15 cellular contexts compared by ENCODE assay signal in the genomic region with DNA sequence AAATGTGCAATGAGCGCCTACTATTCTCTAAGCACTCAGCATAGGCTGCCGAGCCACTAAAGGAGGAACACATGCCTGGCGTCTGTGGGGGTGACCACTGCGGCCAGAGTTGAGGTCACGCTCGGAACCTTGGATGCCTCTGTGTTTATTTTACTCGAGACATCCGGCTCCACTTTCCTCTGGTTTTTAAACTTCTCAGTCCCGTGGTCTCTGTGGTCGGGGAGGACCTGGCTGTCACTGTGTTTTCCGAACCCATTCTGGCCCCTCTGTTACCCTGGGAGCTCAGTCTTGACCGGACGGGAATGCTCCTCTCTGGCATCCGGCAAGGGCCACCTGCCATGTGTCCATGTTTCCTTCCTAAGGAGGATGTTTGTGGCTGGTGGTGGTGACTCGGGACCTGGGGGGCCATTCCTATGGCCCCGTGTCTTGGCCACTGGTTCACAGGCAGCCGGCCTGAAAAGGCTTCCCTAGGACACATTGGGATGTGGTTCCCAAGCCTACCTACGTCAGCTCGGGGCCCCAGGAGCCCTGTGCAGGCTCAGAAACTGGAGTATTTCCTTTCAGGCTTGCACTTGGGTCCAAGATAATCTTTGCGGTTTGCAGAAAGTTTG. TPM values are rescaled to one million over a fixed set of nuclear protein-coding genes. Genes with fewer than 3 reads are reported as not detected.
DNase-seq lines count a peak whose midpoint lies in the region; ATAC-seq, FAIRE-seq and TF ChIP-seq lines count a peak whose summit lies in the region.
"Had no signal": no experiment of that assay in that cellular context is flagged by ENCODE, and none has a peak within 500 bp of the region (broad histone marks: within the 10 kb centered on the region; RNA-seq: fewer than 3 reads in every experiment).

No MANE protein-coding gene starts in this region.

- H3K9me3 ChIP-seq in liver (ENCODE audit: control insufficient read depth in 4 of 4, low read length in 3 of 4) = peaks cover 0 to 4% (median 2%) of the 10 kb centered on the region in 4 donors
- H3K9me3 ChIP-seq in HepG2 (ENCODE audit: low read length) = peaks cover 16% of the 10 kb centered on the region
- H3K9me3 ChIP-seq: neutrophil had no signal

- H3K79me2 ChIP-seq in HepG2 (ENCODE audit: insufficient read depth, low read length) = no peaks in the 10 kb centered on the region

- in situ Hi-C loops in HepG2 (cut with HindIII; ENCODE audit: extremely low pct_ligation_motif_present, low pct_unique_long_range_greater_than_20kb) = no loop called here

- H3K27me3 ChIP-seq in liver (ENCODE audit: control insufficient read depth in 4 of 4, insufficient read depth in 4 of 4, low read length in 3 of 4) (no peaks in the 10 kb centered on the region), HepG2 (ENCODE audit: control insufficient read depth in 1 of 2, insufficient read depth in 2 of 2, low read length in 2 of 2) (no peaks in the 10 kb centered on the region; a peak in 1 of 5 replicates)
- H3K27me3 ChIP-seq: dorsolateral prefrontal cortex, uterus had no signal

- intact Hi-C loops in HepG2 (cut with micrococcal nuclease; ENCODE audit: unreplicated experiment) = no loop called here
- intact Hi-C loops in activated T-helper 1 cell treated with anti-CD3 and anti-CD28 coated beads, Interleukin-12 subunit alpha, Interleukin-12 subunit beta, Interleukin-2, Interleukin-4 antibody, amounts not matched to agents 30 ng/mL and 10 ng/mL and 1 ng/mL, durations not matched to agents 14 hours and 24 hours and 36 hours (cut with micrococcal nuclease) = no loop called here

- peaks cover 18% of the 10 kb centered on the region for H3K27me3 Mint-ChIP-seq in nephron progenitor cell (ENCODE audit: low read depth, poor library complexity)
- no peaks in the 10 kb centered on the region for H3K27me3 Mint-ChIP-seq in activated T-helper 1 cell treated with anti-CD3 and anti-CD28 coated beads, Interleukin-12 subunit alpha, Interleukin-12 subunit beta, Interleukin-2, Interleukin-4 antibody, amounts not matched to agents 30 ng/mL and 10 ng/mL and 1 ng/mL, durations not matched to agents 14 hours and 24 hours and 36 hours (ENCODE audit: insufficient read depth)

- TF ChIP-seq EP300 in HepG2 (IDR thresholded peaks at IDR 0.05; ENCODE audit: low read depth in 2 of 2, low read length in 2 of 2) (no peak), HepG2 (CRISPR knock-in tag; IDR thresholded peaks at IDR 0.05; ENCODE audit: borderline replicate concordance) (no peak)

- H3K36me3 Mint-ChIP-seq in nephron progenitor cell (ENCODE audit: low read depth) = peaks cover 35% of the 10 kb centered on the region
- H3K36me3 Mint-ChIP-seq in activated T-helper 1 cell treated with anti-CD3 and anti-CD28 coated beads, Interleukin-12 subunit alpha, Interleukin-12 subunit beta, Interleukin-2, Interleukin-4 antibody, amounts not matched to agents 30 ng/mL and 10 ng/mL and 1 ng/mL, durations not matched to agents 14 hours and 24 hours and 36 hours (ENCODE audit: low read depth) = peaks cover 41% of the 10 kb centered on the region

- TF ChIP-seq RAD21 in liver (IDR thresholded peaks at IDR 0.05) = peak in 1 of 2 donors; percentile 20
- TF ChIP-seq RAD21 in HepG2 (CRISPR knock-in tag; IDR thresholded peaks at IDR 0.05) = no peak

- H3K36me3 ChIP-seq in liver (ENCODE audit: control insufficient read depth in 4 of 4, insufficient read depth in 3 of 4, low read depth in 1 of 4, low read length in 3 of 4) (peaks cover 0 to 7% (median 4%) of the 10 kb centered on the region in 4 donors), HepG2 (replicated peaks in 1 of 2; ENCODE audit: control insufficient read depth in 1 of 2, insufficient read depth in 2 of 2, low read length in 2 of 2) (no peaks in the 10 kb centered on the region)
- H3K36me3 ChIP-seq: neutrophil, uterus had no signal

- CTCF ChIA-PET in HepG2 (lab: Yijun Ruan, JAX; ENCODE audit: low intra/inter-chr PET ratio, low total read pairs) = no interaction called here

- H3K4me3 Mint-ChIP-seq in nephron progenitor cell = no peak overlapping the region
- H3K4me3 Mint-ChIP-seq in activated T-helper 1 cell treated with anti-CD3 and anti-CD28 coated beads, Interleukin-12 subunit alpha, Interleukin-12 subunit beta, Interleukin-2, Interleukin-4 antibody, amounts not matched to agents 30 ng/mL and 10 ng/mL and 1 ng/mL, durations not matched to agents 14 hours and 24 hours and 36 hours = no peak overlapping the region
- H3K4me3 Mint-ChIP-seq: activated naive CD8-positive, alpha-beta T cell treated with anti-CD3 and anti-CD28 coated beads, Interleukin-2, amount 50 U/mL, for 24 hours had no signal

- TF ChIP-seq POLR2A in HepG2 (IDR thresholded peaks at IDR 0.05; ENCODE audit: insufficient read depth in 1 of 2, low read depth in 2 of 2, low read length in 2 of 2) = no peak

- peaks cover 0 to 4% (median 0%) of the 10 kb centered on the region in 4 donors for H3K4me1 ChIP-seq in liver (ENCODE audit: control insufficient read depth in 4 of 4, insufficient read depth in 4 of 4, low read length in 3 of 4)
- no peaks in the 10 kb centered on the region for H3K4me1 ChIP-seq in HepG2 (ENCODE audit: insufficient read depth, low read length)
- H3K4me1 ChIP-seq: uterus had no signal

- peaks cover 39% of the 10 kb centered on the region for H3K4me1 Mint-ChIP-seq in nephron progenitor cell
- H3K4me1 Mint-ChIP-seq in activated T-helper 1 cell treated with anti-CD3 and anti-CD28 coated beads, Interleukin-12 subunit alpha, Interleukin-12 subunit beta, Interleukin-2, Interleukin-4 antibody, amounts not matched to agents 30 ng/mL and 10 ng/mL and 1 ng/mL, durations not matched to agents 14 hours and 24 hours and 36 hours (ENCODE audit: low read depth) = peaks cover 25% of the 10 kb centered on the region

- H3K27ac ChIP-seq in liver (ENCODE audit: low read depth in 1 of 2, low read length in 2 of 2) (peak overlapping the region; percentile 17 to 46), HepG2 (ENCODE audit: extremely low read length, insufficient read depth, low read length) (no peak overlapping the region)
- H3K27ac ChIP-seq: neutrophil, uterus had no signal

- no peaks in the 10 kb centered on the region for H4K20me1 ChIP-seq in HepG2 (ENCODE audit: insufficient read depth, low read length)

- FAIRE-seq in HepG2 (lab: Jason Lieb, UNC) = no peak

- BruUV-seq in HepG2 (replicated peaks; lab: Mats Ljungman, UMichigan) = no TSS peak

- H3K4me3 ChIP-seq in liver (ENCODE audit: low read depth in 1 of 3, low read length in 3 of 3) (no peak overlapping the region), HepG2 (replicated peaks in 1 of 3; ENCODE audit: insufficient read depth in 1 of 3, low read depth in 2 of 3, low read length in 3 of 3) (no peak overlapping the region)
- H3K4me3 ChIP-seq: dorsolateral prefrontal cortex, uterus had no signal

- TF ChIP-seq CTCF in liver (IDR thresholded peaks at IDR 0.05; ENCODE audit: low read depth, low read length, missing input control) (no peak), HepG2 (CRISPR knock-in tag; IDR thresholded peaks at IDR 0.05) (no peak), nephron progenitor cell (IDR thresholded peaks at IDR 0.05) (no peak)

- WGBS in liver = 69% methylated on average over 20 of the region's 20 CpGs
- 49% methylated on average over 12 of the region's 20 CpGs for WGBS in HepG2 (ENCODE audit: low lambda C conversion rate)

- H3K4me2 ChIP-seq in HepG2 (ENCODE audit: low read depth, low read length) = no peak overlapping the region

- ATAC-seq in HepG2 = no peak
- no peak for ATAC-seq in HG03457 (IDR thresholded peaks at IDR 0.05; ENCODE audit: unreplicated experiment)
- ATAC-seq in GM19035 (IDR thresholded peaks at IDR 0.05; ENCODE audit: unreplicated experiment) = no peak
- ATAC-seq: activated naive CD8-positive, alpha-beta T cell treated with anti-CD3 and anti-CD28 coated beads, Interleukin-2, amount 50 U/mL, for 24 hours had no signal

- H2AFZ ChIP-seq in HepG2 (ENCODE audit: low read length) = no peak overlapping the region

- H3K9ac ChIP-seq in liver (ENCODE audit: low read depth in 1 of 2, low read length in 2 of 2) (no peak overlapping the region), HepG2 (ENCODE audit: insufficient read depth, low read depth, low read length) (no peak overlapping the region)

- H3K27ac Mint-ChIP-seq in nephron progenitor cell = peak overlapping the region; percentile 68
- H3K27ac Mint-ChIP-seq in activated T-helper 1 cell treated with anti-CD3 and anti-CD28 coated beads, Interleukin-12 subunit alpha, Interleukin-12 subunit beta, Interleukin-2, Interleukin-4 antibody, amounts not matched to agents 30 ng/mL and 10 ng/mL and 1 ng/mL, durations not matched to agents 14 hours and 24 hours and 36 hours = no peak overlapping the region
- H3K27ac Mint-ChIP-seq: activated naive CD8-positive, alpha-beta T cell treated with anti-CD3 and anti-CD28 coated beads, Interleukin-2, amount 50 U/mL, for 24 hours had no signal

- DNase-seq in HepG2 (ENCODE audit: low spot score) = no peak
- peak; percentile 99 for DNase-seq in fibroblast of gingiva (ENCODE audit: low read depth)
- DNase-seq in nephron progenitor cell = no peak
- no peak for DNase-seq in middle frontal gyrus (ENCODE audit: extremely low spot score, low spot score)
- no peak for DNase-seq in activated T-helper 1 cell treated with anti-CD3 and anti-CD28 coated beads, Interleukin-12 subunit alpha, Interleukin-12 subunit beta, Interleukin-2, Interleukin-4 antibody, amounts not matched to agents 30 ng/mL and 10 ng/mL and 1 ng/mL, durations not matched to agents 14 hours and 24 hours and 36 hours (ENCODE audit: low spot score)
- DNase-seq: activated CD4-positive, CD25-positive, alpha-beta regulatory T cell; activated naive CD8-positive, alpha-beta T cell treated with anti-CD3 and anti-CD28 coated beads, Interleukin-2, amount 50 U/mL, for 24 hours; foreskin melanocyte; NCI-H82; uterus had no signal

- POLR2A ChIA-PET in HepG2 (lab: Yijun Ruan, JAX) = no interaction called here

- peaks cover 36% of the 10 kb centered on the region for H3K9me3 Mint-ChIP-seq in nephron progenitor cell
- H3K9me3 Mint-ChIP-seq in activated T-helper 1 cell treated with anti-CD3 and anti-CD28 coated beads, Interleukin-12 subunit alpha, Interleukin-12 subunit beta, Interleukin-2, Interleukin-4 antibody, amounts not matched to agents 30 ng/mL and 10 ng/mL and 1 ng/mL, durations not matched to agents 14 hours and 24 hours and 36 hours = peaks cover 18% of the 10 kb centered on the region

RNA-seq across cellular contexts. Expression of a gene that starts 46.7 kb away (rescaled TPM):
- total RNA-seq in liver (10 to 100 TPM in 1 of 2 donors, 1 to 10 TPM in 1; 8.9 to 12.1 TPM), HepG2 (2016; rRNA removed; fragmentation: Illumina TruSeq; extraction: Trizol) (not detected in 2 replicates)
- polyA plus RNA-seq in liver (1 to 10 TPM; 4.0 to 4.3 TPM), HepG2 (2011; rRNA removed) (not detected in 2 replicates)
- total RNA-seq in HepG2 (2016; cell fraction: cytosol; rRNA removed; fragmentation: Illumina TruSeq; extraction: Trizol; ENCODE audit: low read depth) = not detected in 2 replicates
- not detected in 2 replicates for total RNA-seq in HepG2 (2016; cell fraction: insoluble cytoplasmic fraction; rRNA removed; fragmentation: Illumina TruSeq; extraction: Trizol)
- not detected in 2 replicates for total RNA-seq in HepG2 (2016; cell fraction: membrane; rRNA removed; fragmentation: Illumina TruSeq; extraction: Trizol)
- not detected in 2 replicates for total RNA-seq in HepG2 (2016; cell fraction: nucleus; rRNA removed; fragmentation: Illumina TruSeq; extraction: Trizol)
- not detected in 2 replicates for polyA plus RNA-seq in HepG2 (2011; cell fraction: cytosol; rRNA removed)
- 0.02 TPM in 1 of 2 replicates, not detected in the other for polyA plus RNA-seq in HepG2 (2011; cell fraction: nucleus; rRNA removed)
- not detected in 2 replicates for polyA plus RNA-seq in HepG2 (2012)
- not detected in 2 replicates for polyA plus RNA-seq in HepG2 (2016; cell fraction: cytosol; fragmentation: Illumina TruSeq; extraction: Trizol; ENCODE audit: low read depth)
- polyA plus RNA-seq in HepG2 (2016; cell fraction: insoluble cytoplasmic fraction; fragmentation: Illumina TruSeq; extraction: Trizol; ENCODE audit: low read depth) = not detected in 2 replicates
- polyA plus RNA-seq in HepG2 (2016; cell fraction: membrane; fragmentation: Illumina TruSeq; extraction: Trizol; ENCODE audit: low read depth) = not detected in 2 replicates
- polyA plus RNA-seq in HepG2 (2016; cell fraction: nucleus; fragmentation: Illumina TruSeq; extraction: Trizol; ENCODE audit: insufficient read depth, low read depth) = not detected in 2 replicates
- not detected in 2 replicates for polyA minus RNA-seq in HepG2 (2011; rRNA and poly(A)+ RNA removed; ENCODE audit: low replicate concordance)
- polyA minus RNA-seq in HepG2 (2011; cell fraction: cytosol; rRNA and poly(A)+ RNA removed) = not detected in 2 replicates
- polyA minus RNA-seq in HepG2 (2011; cell fraction: nucleus; rRNA and poly(A)+ RNA removed) = not detected in 2 replicates
- total RNA-seq in activated T-helper 1 cell treated with anti-CD3 and anti-CD28 coated beads, Interleukin-12 subunit alpha, Interleukin-12 subunit beta, Interleukin-2, Interleukin-4 antibody, amounts not matched to agents 30 ng/mL and 10 ng/mL and 1 ng/mL, durations not matched to agents 14 hours and 24 hours and 36 hours = 50.6 and 52.8 TPM in 2 replicates

Comparison
In these comparisons a context has a peak if more than half of its experiments do, and no peak if none do; other contexts are left out.
1. RNA of a gene that starts 46.7 kb away (total RNA-seq): 50.6 to 52.8 TPM in activated T-helper 1 cell treated with anti-CD3 and anti-CD28 coated beads, Interleukin-12 subunit alpha, Interleukin-12 subunit beta, Interleukin-2, Interleukin-4 antibody, amounts not matched to agents 30 ng/mL and 10 ng/mL and 1 ng/mL, durations not matched to agents 14 hours and 24 hours and 36 hours and 8.9 to 12.1 TPM in liver; not detected in HepG2; every median in the first group is over 4 times any median in the second.